In genomic region chr7:28705350-28705749, GRCh38 we compare ENCODE assay signal across 16 cellular contexts.
DNase-seq lines count a peak whose midpoint lies in the region; ATAC-seq lines count a peak whose summit lies in the region.
"Had no signal": no experiment of that assay in that cellular context is flagged by ENCODE, and none has a peak within 500 bp of the region (broad histone marks: within the 10 kb centered on the region; RNA-seq: fewer than 3 reads in every experiment).

No MANE protein-coding gene starts in this region.

- H3K9ac ChIP-seq in BLaER1 treated with 17β-estradiol and CSF1 and Interleukin-3, amounts not matched to agents 10 nM and 100 nM = no peak overlapping the region; a peak in 1 of 22 replicates

- H3K4me1 ChIP-seq in BLaER1 treated with 17β-estradiol and CSF1 and Interleukin-3, amounts not matched to agents 10 nM and 100 nM = peaks cover 0 to 52% (median 31%) of the 10 kb centered on the region in 10 experiments; a peak in 16 of 20 replicates
- peaks cover 2 to 14% of the 10 kb centered on the region in 2 donors for H3K4me1 ChIP-seq in aorta (ENCODE audit: control insufficient read depth in 1 of 2, insufficient read depth in 2 of 2, low read length in 2 of 2)

- intact Hi-C loops in aorta (cut with DNase I) = no loop called here
- intact Hi-C loops in activated CD4-positive, alpha-beta T cell treated with anti-CD3 and anti-CD28 coated beads, Interleukin-2, amount 10 ng/mL, durations not matched to agents 24 days and 14 days (cut with micrococcal nuclease) = no loop called here

- H3K36me3 ChIP-seq in BLaER1 treated with 17β-estradiol and CSF1 and Interleukin-3, amounts not matched to agents 10 nM and 100 nM = no peaks in the 10 kb centered on the region
- H3K36me3 ChIP-seq in aorta (ENCODE audit: control insufficient read depth in 1 of 2, insufficient read depth in 2 of 2, low read length in 1 of 2) = no peaks in the 10 kb centered on the region

- no peak overlapping the region; a peak in 1 of 20 replicates for H3K4me3 ChIP-seq in BLaER1 treated with 17β-estradiol and CSF1 and Interleukin-3, amounts not matched to agents 10 nM and 100 nM
- no peak overlapping the region for H3K4me3 ChIP-seq in aorta (ENCODE audit: low read length in 2 of 2)
- H3K4me3 ChIP-seq: coronary artery, SK-N-MC had no signal

- H3K27ac ChIP-seq in BLaER1 treated with 17β-estradiol and CSF1 and Interleukin-3, amounts not matched to agents 10 nM and 100 nM = no peak overlapping the region
- no peak overlapping the region for H3K27ac ChIP-seq in aorta (ENCODE audit: low read depth in 1 of 2, low read length in 2 of 2)
- H3K27ac ChIP-seq: coronary artery, SK-N-MC had no signal

- H3K9me3 ChIP-seq in BLaER1 treated with 17β-estradiol and CSF1 and Interleukin-3, amounts not matched to agents 10 nM and 100 nM (replicated peaks in 1 of 11) = peaks cover 5 to 14% (median 9%) of the 10 kb centered on the region in 11 experiments; a peak in 15 of 22 replicates
- no peaks in the 10 kb centered on the region for H3K9me3 ChIP-seq in aorta (ENCODE audit: control insufficient read depth, low read length)

- H3K27ac Mint-ChIP-seq in activated CD4-positive, alpha-beta T cell treated with anti-CD3 and anti-CD28 coated beads, Interleukin-2, amount 10 ng/mL, durations not matched to agents 24 days and 14 days = no peak overlapping the region
- H3K27ac Mint-ChIP-seq: activated naive CD4-positive, alpha-beta T cell treated with anti-CD3 and anti-CD28 coated beads, Interleukin-2, amount 50 U/mL, for 24 hours; stimulated activated naive CD8-positive, alpha-beta T cell treated with anti-CD3 and anti-CD28 coated beads, Interleukin-15, Interleukin-2, amounts not matched to agents 100 ng/mL and 50 ng/mL, for 24 hours had no signal

- H3K36me3 Mint-ChIP-seq in activated CD4-positive, alpha-beta T cell treated with anti-CD3 and anti-CD28 coated beads, Interleukin-2, amount 10 ng/mL, durations not matched to agents 24 days and 14 days (ENCODE audit: low read depth) = no peaks in the 10 kb centered on the region
- H3K36me3 Mint-ChIP-seq: activated naive CD4-positive, alpha-beta T cell treated with anti-CD3 and anti-CD28 coated beads, Interleukin-2, amount 50 U/mL, for 24 hours had no signal

- no peaks in the 10 kb centered on the region for H4K20me1 ChIP-seq in BLaER1 treated with 17β-estradiol and CSF1 and Interleukin-3, amounts not matched to agents 10 nM and 100 nM

- H3K4me1 Mint-ChIP-seq in activated CD4-positive, alpha-beta T cell treated with anti-CD3 and anti-CD28 coated beads, Interleukin-2, amount 10 ng/mL, durations not matched to agents 24 days and 14 days = no peaks in the 10 kb centered on the region
- H3K4me1 Mint-ChIP-seq: activated naive CD4-positive, alpha-beta T cell treated with anti-CD3 and anti-CD28 coated beads, Interleukin-2, amount 50 U/mL, for 24 hours had no signal

- H3K27me3 Mint-ChIP-seq in activated CD4-positive, alpha-beta T cell treated with anti-CD3 and anti-CD28 coated beads, Interleukin-2, amount 10 ng/mL, durations not matched to agents 24 days and 14 days = no peaks in the 10 kb centered on the region

- no peaks in the 10 kb centered on the region for H3K27me3 ChIP-seq in BLaER1 treated with 17β-estradiol and CSF1 and Interleukin-3, amounts not matched to agents 10 nM and 100 nM
- no peaks in the 10 kb centered on the region for H3K27me3 ChIP-seq in aorta (ENCODE audit: control insufficient read depth in 1 of 2, insufficient read depth in 2 of 2, low read length in 1 of 2)

- 92 to 95% methylated on average over 2 of the region's 2 CpGs for WGBS in aorta, 2 donors

- DNase-seq in retina = no peak
- DNase-seq in aorta = no peak
- DNase-seq in G401 (ENCODE audit: low spot score) = no peak
- DNase-seq in activated CD4-positive, alpha-beta T cell treated with anti-CD3 and anti-CD28 coated beads, Interleukin-2, amount 10 ng/mL, durations not matched to agents 24 days and 14 days = no peak
- DNase-seq: activated CD4-positive, alpha-beta T cell treated with anti-CD3 and anti-CD28 coated beads, Interleukin-2, amount 50 U/mL, for 48 hours; DND-41; H9; NCI-H510A had no signal

- H3K4me2 ChIP-seq in BLaER1 treated with 17β-estradiol and CSF1 and Interleukin-3, amounts not matched to agents 10 nM and 100 nM = peak overlapping the region in 9 of 11 experiments; percentile 21 to 68 (median 56); a peak in 16 of 22 replicates

- no peak overlapping the region for H3K4me3 Mint-ChIP-seq in activated CD4-positive, alpha-beta T cell treated with anti-CD3 and anti-CD28 coated beads, Interleukin-2, amount 10 ng/mL, durations not matched to agents 24 days and 14 days
- H3K4me3 Mint-ChIP-seq: activated naive CD4-positive, alpha-beta T cell treated with anti-CD3 and anti-CD28 coated beads, Interleukin-2, amount 50 U/mL, for 24 hours; H9; stimulated activated naive CD8-positive, alpha-beta T cell treated with anti-CD3 and anti-CD28 coated beads, Interleukin-15, Interleukin-2, amounts not matched to agents 100 ng/mL and 50 ng/mL, for 24 hours had no signal

- in situ Hi-C loops in G401 (cut with HindIII; ENCODE audit: low sequenced_read_pairs) = no loop called here

- ATAC-seq in GM19324 (IDR thresholded peaks at IDR 0.05; ENCODE audit: low FRiP score, unreplicated experiment) (peak; percentile 80), HG02642 (IDR thresholded peaks at IDR 0.05; ENCODE audit: poor library complexity, unreplicated experiment) (peak; percentile 95), HG03439 (IDR thresholded peaks at IDR 0.05; ENCODE audit: unreplicated experiment) (peak; percentile 95), aorta (ENCODE audit: low FRiP score) (no peak)

- H3K9me3 Mint-ChIP-seq in activated CD4-positive, alpha-beta T cell treated with anti-CD3 and anti-CD28 coated beads, Interleukin-2, amount 10 ng/mL, durations not matched to agents 24 days and 14 days = no peaks in the 10 kb centered on the region
- H3K9me3 Mint-ChIP-seq: activated naive CD4-positive, alpha-beta T cell treated with anti-CD3 and anti-CD28 coated beads, Interleukin-2, amount 50 U/mL, for 24 hours; H9 had no signal
